ENCODE assay signal across 1 cellular context in the genomic region with DNA sequence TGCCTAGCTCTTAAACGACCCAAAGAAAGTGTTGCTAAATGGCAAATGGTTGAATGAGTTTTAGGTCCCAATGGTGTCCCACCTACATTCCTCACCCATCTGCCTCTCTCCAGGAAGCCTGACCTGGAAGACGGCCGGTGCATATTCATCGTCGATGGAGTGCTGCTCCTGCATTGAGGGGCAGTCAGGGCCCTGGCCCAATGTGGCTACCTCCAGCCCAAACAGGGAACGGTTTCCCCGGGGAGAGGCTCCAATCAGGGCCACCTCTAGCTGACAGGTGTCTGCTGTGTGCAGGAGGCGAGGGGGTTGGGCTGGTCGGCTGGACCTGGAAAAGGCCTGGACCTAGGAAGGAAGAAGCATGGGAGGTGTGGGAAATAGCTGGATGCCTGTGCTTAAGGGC.
TF ChIP-seq lines count a peak whose summit lies in the region.

No MANE protein-coding gene starts in this region.

TF ChIP-seq in HepG2, 621 proteins besides CTCF, POLR2A, EP300 and RAD21:
- no peak for TF ChIP-seq EED (CRISPR knock-in tag; IDR thresholded peaks at IDR 0.05)
- TF ChIP-seq, protein P1, sequence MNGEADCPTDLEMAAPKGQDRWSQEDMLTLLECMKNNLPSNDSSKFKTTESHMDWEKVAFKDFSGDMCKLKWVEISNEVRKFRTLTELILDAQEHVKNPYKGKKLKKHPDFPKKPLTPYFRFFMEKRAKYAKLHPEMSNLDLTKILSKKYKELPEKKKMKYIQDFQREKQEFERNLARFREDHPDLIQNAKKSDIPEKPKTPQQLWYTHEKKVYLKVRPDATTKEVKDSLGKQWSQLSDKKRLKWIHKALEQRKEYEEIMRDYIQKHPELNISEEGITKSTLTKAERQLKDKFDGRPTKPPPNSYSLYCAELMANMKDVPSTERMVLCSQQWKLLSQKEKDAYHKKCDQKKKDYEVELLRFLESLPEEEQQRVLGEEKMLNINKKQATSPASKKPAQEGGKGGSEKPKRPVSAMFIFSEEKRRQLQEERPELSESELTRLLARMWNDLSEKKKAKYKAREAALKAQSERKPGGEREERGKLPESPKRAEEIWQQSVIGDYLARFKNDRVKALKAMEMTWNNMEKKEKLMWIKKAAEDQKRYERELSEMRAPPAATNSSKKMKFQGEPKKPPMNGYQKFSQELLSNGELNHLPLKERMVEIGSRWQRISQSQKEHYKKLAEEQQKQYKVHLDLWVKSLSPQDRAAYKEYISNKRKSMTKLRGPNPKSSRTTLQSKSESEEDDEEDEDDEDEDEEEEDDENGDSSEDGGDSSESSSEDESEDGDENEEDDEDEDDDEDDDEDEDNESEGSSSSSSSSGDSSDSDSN (CRISPR knock-in tag; IDR thresholded peaks at IDR 0.05) = no peak
